Comparison of ENCODE assay signal across 8 cellular contexts in genomic region chr14:49766839-49767238, GRCh38. TPM values are rescaled to one million over a fixed set of nuclear protein-coding genes. Genes with fewer than 3 reads are reported as not detected.
DNase-seq lines count a peak whose midpoint lies in the region; ATAC-seq and TF ChIP-seq lines count a peak whose summit lies in the region.

No MANE protein-coding gene starts in this region.

- H3K27me3 Mint-ChIP-seq in CD14-positive monocyte (ENCODE audit: low read depth in 3 of 3), result peaks cover 0 to 2% (median 1%) of the 10 kb centered on the region in 3 donors

- H3K9me3 Mint-ChIP-seq in CD14-positive monocyte, result no peaks in the 10 kb centered on the region

- H3K9me3 ChIP-seq in mononuclear cell (ENCODE audit: low read depth, low read length), result no peaks in the 10 kb centered on the region

- H3K36me3 Mint-ChIP-seq in CD14-positive monocyte, result peaks cover 0 to 2% of the 10 kb centered on the region in 2 donors

- H3K4me1 ChIP-seq in mononuclear cell (ENCODE audit: insufficient read depth, low read length), result peaks cover 32% of the 10 kb centered on the region

- no peak for TF ChIP-seq CTCF in CD14-positive monocyte (IDR thresholded peaks at IDR 0.05)

- peak overlapping the region; percentile 54 to 98 (median 97) for H3K27ac Mint-ChIP-seq in CD14-positive monocyte

- DNase-seq in CD14-positive monocyte (ENCODE audit: low spot score) (no peak), M059J (ENCODE audit: low read depth) (peak; percentile 9), NOMO-1 treated with dmso at 0.1 percent for 144 hours (lab: John Stamatoyannopoulos, UW; ENCODE audit: unreplicated experiment) (no peak), DMS153 (lab: John Stamatoyannopoulos, UW) (no peak), kidney glomerular epithelial cell (lab: John Stamatoyannopoulos, UW) (no peak)
- DNase-seq in central memory CD4-positive, alpha-beta T cell, result peak; percentile 3

- intact Hi-C loops in CD14-positive monocyte (cut with micrococcal nuclease), result loop anchor here (5.0 to 10.0 kb wide), 5 partner anchors 80 to 305 kb away; partner anchors contain the start of genes DNAAF2 (in 1 of the 2), MGAT2 (in 1 of the 2), POLE2 (in 1 of the 2) and RPL36AL (in 1 of the 2)

- no peak for ATAC-seq in HG02973 (IDR thresholded peaks at IDR 0.05; ENCODE audit: unreplicated experiment)

- H3K4me1 Mint-ChIP-seq in CD14-positive monocyte, result peaks cover 34% of the 10 kb centered on the region

- peak overlapping the region; percentile 99 for H3K4me3 ChIP-seq in mononuclear cell (ENCODE audit: low read length)

- no peaks in the 10 kb centered on the region for H3K27me3 ChIP-seq in mononuclear cell (ENCODE audit: insufficient read depth, low read length)

- H3K4me3 Mint-ChIP-seq in CD14-positive monocyte, result peak overlapping the region; percentile 90 to 96

RNA-seq across cellular contexts. Expression of gene KLHDC2, which starts 1.1 kb away (rescaled TPM):
- polyA plus RNA-seq in CD14-positive monocyte, result 10 to 100 TPM; 43.1 to 45.9 TPM
- 40.8 and 65.5 TPM in 2 replicates for total RNA-seq in M059J (2014; rRNA removed; shearing (Covaris generic))
- total RNA-seq in mononuclear cell, result 116 TPM

Comparison
In these comparisons a context has a peak if more than half of its experiments do, and no peak if none do; other contexts are left out.
1. DNase-seq: peak in M059J (single experiment) and central memory CD4-positive, alpha-beta T cell (single experiment); none in CD14-positive monocyte (single experiment), NOMO-1 treated with dmso at 0.1 percent for 144 hours (single experiment), DMS153 (single experiment) and kidney glomerular epithelial cell (single experiment).